8 cellular contexts compared by ENCODE assay signal in genomic region chr1:93446837-93447451, GRCh38. TPM values are rescaled to one million over a fixed set of nuclear protein-coding genes. Genes with fewer than 3 reads are reported as not detected.
DNase-seq lines count a peak whose midpoint lies in the region; ATAC-seq, FAIRE-seq and TF ChIP-seq lines count a peak whose summit lies in the region.

No MANE protein-coding gene starts in this region.

- CTCF ChIA-PET in AG04450 (lab: Charles Lee), result interaction anchor here (0.6 to 1.2 kb wide), 4 partner anchors 9 to 408 kb away, joined by 3 to 6 read pairs (median 4); no protein-coding TSS in a partner anchor

- FAIRE-seq in urothelium cell line (lab: Jason Lieb, UNC), result no peak

- no peaks in the 10 kb centered on the region for H3K36me3 ChIP-seq in mesodermal cell (ENCODE audit: control insufficient read depth, insufficient read depth, low read length)

- 91 to 92% methylated on average over 12 to 13 of the region's 16 CpGs for WGBS in mesodermal cell (ENCODE audit: insufficient coverage in 2 of 2), 2 experiments

- H3K27ac ChIP-seq in AG04450 (ENCODE audit: low read depth, low read length) (no peak overlapping the region), mesodermal cell (ENCODE audit: low read depth, low read length, severe bottlenecking) (no peak overlapping the region)

- H3K4me1 ChIP-seq in mesodermal cell (ENCODE audit: control insufficient read depth, insufficient read depth, low read length, poor library complexity, severe bottlenecking), result no peaks in the 10 kb centered on the region

- ATAC-seq in HG03520 (IDR thresholded peaks at IDR 0.05; ENCODE audit: unreplicated experiment), result no peak

- H3K27me3 ChIP-seq in AG04450 (ENCODE audit: control insufficient read depth, insufficient read depth, low read length), result no peaks in the 10 kb centered on the region

- POLR2A ChIA-PET in AG04450 (lab: Yijun Ruan, JAX), result no interaction called here

- DNase-seq in AG04450 (ENCODE audit: low read depth, low spot score) (no peak), HPDE6-E6E7 (ENCODE audit: extremely low spot score) (peak; percentile 83), OCI-M1 (lab: John Stamatoyannopoulos, UW) (peak; percentile 85), dermis blood vessel endothelial cell (peak; percentile 35), urothelium cell line (ENCODE audit: low spot score) (peak; percentile 22), SKM-1 (lab: John Stamatoyannopoulos, UW; ENCODE audit: unreplicated experiment) (no peak)

- H3K4me3 ChIP-seq in AG04450 (ENCODE audit: low read depth, low read length) (peak overlapping the region; percentile 21; the same call in 1 of the 2 replicates), mesodermal cell (ENCODE audit: extremely low read depth, insufficient read depth, low read length, poor library complexity, severe bottlenecking) (peak overlapping the region; percentile 96)

- no peaks in the 10 kb centered on the region; the same call in 1 of the 2 replicates for H3K9me3 ChIP-seq in AG04450 (ENCODE audit: control insufficient read depth, insufficient read depth, low read length)
- H3K9me3 ChIP-seq in mesodermal cell (ENCODE audit: control insufficient read depth, low read length), result no peaks in the 10 kb centered on the region

- TF ChIP-seq CTCF in AG04450 (IDR thresholded peaks at IDR 0.05; ENCODE audit: low read depth, low read length), result no peak

RNA-seq across cellular contexts. Expression of gene FNBP1L, which starts 1.0 kb away (rescaled TPM):
- 17.9 and 24.1 TPM in 2 replicates for polyA plus RNA-seq in AG04450 (2011; rRNA removed)
- polyA minus RNA-seq in AG04450 (2011; rRNA and poly(A)+ RNA removed), result 11.2 and 20.9 TPM in 2 replicates
- total RNA-seq in dermis blood vessel endothelial cell, result 82.4 and 93.0 TPM in 2 replicates
- polyA plus RNA-seq in mesodermal cell (2013, experiment 1 of 2), result 55.3 TPM
- 58.6 TPM for polyA plus RNA-seq in mesodermal cell (2013, experiment 2 of 2)

Comparison
In these comparisons a context has a peak if more than half of its experiments do, and no peak if none do; other contexts are left out.
1. DNase-seq: peak in HPDE6-E6E7 (single experiment), OCI-M1 (single experiment), dermis blood vessel endothelial cell (single experiment) and urothelium cell line (single experiment); none in AG04450 (single experiment) and SKM-1 (single experiment).